In genomic region chr14:24013654-24014514, GRCh38 we compare ENCODE assay signal across 1 cellular context.
TF ChIP-seq lines count a peak whose summit lies in the region.

No MANE protein-coding gene starts in this region.

TF ChIP-seq in WTC11, 78 proteins besides CTCF, POLR2A, EP300 and RAD21 (continued from another document):
- TF ChIP-seq ATF2 (CRISPR knock-in tag; IDR thresholded peaks at IDR 0.05; ENCODE audit: borderline replicate concordance, low read depth): no peak
- no peak for TF ChIP-seq JUN (CRISPR knock-in tag; IDR thresholded peaks at IDR 0.05)
- TF ChIP-seq RORB (CRISPR knock-in tag; IDR thresholded peaks at IDR 0.05): no peak
- no peak for TF ChIP-seq GRHL2 (CRISPR knock-in tag; IDR thresholded peaks at IDR 0.05; ENCODE audit: insufficient replicate concordance, severe bottlenecking)
- TF ChIP-seq ELF4 (CRISPR knock-in tag; IDR thresholded peaks at IDR 0.05; ENCODE audit: low read depth): no peak
- no peak for TF ChIP-seq SP1 (CRISPR knock-in tag; conservative IDR thresholded peaks at IDR 0.05)
- no peak for TF ChIP-seq ZBTB21 (CRISPR knock-in tag; IDR thresholded peaks at IDR 0.05; ENCODE audit: borderline replicate concordance)
- no peak for TF ChIP-seq NR2C2 (CRISPR knock-in tag; IDR thresholded peaks at IDR 0.05)
- TF ChIP-seq ZMAT4 (CRISPR knock-in tag; IDR thresholded peaks at IDR 0.05): no peak
- TF ChIP-seq CREB1 (CRISPR knock-in tag; IDR thresholded peaks at IDR 0.05): no peak
- peak; percentile 99 for TF ChIP-seq ZNF121 (CRISPR knock-in tag; IDR thresholded peaks at IDR 0.05)
- TF ChIP-seq FOXP4 (CRISPR knock-in tag; IDR thresholded peaks at IDR 0.05): no peak
- TF ChIP-seq GABPB1 (CRISPR knock-in tag; IDR thresholded peaks at IDR 0.05): peak; percentile 82
- TF ChIP-seq ZNF138 (CRISPR knock-in tag; conservative IDR thresholded peaks at IDR 0.05): no peak
- TF ChIP-seq TEAD1 (CRISPR knock-in tag; IDR thresholded peaks at IDR 0.05): no peak
- TF ChIP-seq FOXP1 (CRISPR knock-in tag; IDR thresholded peaks at IDR 0.05; ENCODE audit: borderline replicate concordance): no peak
- no peak for TF ChIP-seq ZNF281 (CRISPR knock-in tag; IDR thresholded peaks at IDR 0.05)
- peak; percentile 96 for TF ChIP-seq ZNF317 (CRISPR knock-in tag; IDR thresholded peaks at IDR 0.05; ENCODE audit: borderline replicate concordance, low read depth)
- TF ChIP-seq FOXK1 (CRISPR knock-in tag; IDR thresholded peaks at IDR 0.05): 0 out of 2 replicates have a peak, but pooled peaks have one; percentile 29
- no peak for TF ChIP-seq MXD4 (CRISPR knock-in tag; IDR thresholded peaks at IDR 0.05; ENCODE audit: borderline replicate concordance)
- 0 out of 2 replicates have a peak, but pooled peaks have one; percentile 28 for TF ChIP-seq MAX (CRISPR knock-in tag; IDR thresholded peaks at IDR 0.05)
- TF ChIP-seq USF2 (CRISPR knock-in tag; IDR thresholded peaks at IDR 0.05): no peak
- TF ChIP-seq PRDM15 (CRISPR knock-in tag; IDR thresholded peaks at IDR 0.05): no peak
TF ChIP-seq in WTC11: peak in this region for 5.
